ENCODE assay signal across 21 cellular contexts in the genomic region with DNA sequence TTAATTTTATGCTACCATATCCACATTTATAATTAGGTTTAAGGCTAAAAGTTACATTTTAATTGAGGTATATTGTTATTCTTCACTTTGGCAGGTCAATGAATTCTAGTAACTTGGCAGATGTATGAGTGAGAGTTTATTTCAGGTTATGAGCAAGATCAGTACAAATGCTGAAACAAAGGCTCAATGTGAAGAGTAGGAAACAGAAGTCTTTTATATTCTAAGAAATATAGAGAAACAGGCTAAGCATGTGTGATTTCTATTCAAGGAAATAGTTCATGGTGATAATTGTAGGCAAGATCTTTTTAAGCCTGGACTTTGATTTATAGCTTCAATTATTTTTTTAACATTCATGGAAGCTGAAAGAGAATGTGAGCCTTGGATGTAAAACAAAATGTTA. TPM values are rescaled to one million over a fixed set of nuclear protein-coding genes. Genes with fewer than 3 reads are reported as not detected.
DNase-seq lines count a peak whose midpoint lies in the region; ATAC-seq, FAIRE-seq and TF ChIP-seq lines count a peak whose summit lies in the region.
"Had no signal": no experiment of that assay in that cellular context is flagged by ENCODE, and none has a peak within 500 bp of the region (broad histone marks: within the 10 kb centered on the region; RNA-seq: fewer than 3 reads in every experiment).

No MANE protein-coding gene starts in this region.

- no peaks in the 10 kb centered on the region for H3K27me3 Mint-ChIP-seq in CD4-positive, alpha-beta T cell

- no peak overlapping the region for H3K27ac Mint-ChIP-seq in CD4-positive, alpha-beta T cell
- H3K27ac Mint-ChIP-seq: CD8-positive, alpha-beta T cell; GM23338; H9 had no signal

- peak; percentile 46 for ATAC-seq in left colon
- ATAC-seq in mucosa of descending colon: peak; percentile 21
- ATAC-seq in CD4-positive, alpha-beta T cell (ENCODE audit: poor library complexity): no peak
- no peak for ATAC-seq in GM18867 (IDR thresholded peaks at IDR 0.05; ENCODE audit: unreplicated experiment)
- ATAC-seq: CD8-positive, alpha-beta T cell; GM12878; GM23338; HCT116 had no signal

- H4K20me1 ChIP-seq in endothelial cell of umbilical vein (replicated peaks; ENCODE audit: control insufficient read depth, extremely low read depth, insufficient read depth, low read length) (no peaks in the 10 kb centered on the region), MM.1S (ENCODE audit: insufficient read depth, low read length) (no peaks in the 10 kb centered on the region)

- no peak for TF ChIP-seq CTCF in endothelial cell of umbilical vein (IDR thresholded peaks at IDR 0.05; ENCODE audit: extremely low read depth in 1 of 2, insufficient read depth in 1 of 2, low read depth in 1 of 2, low read length in 2 of 2)
- no peak for TF ChIP-seq CTCF in mucosa of descending colon (IDR thresholded peaks at IDR 0.05)
- no peak for TF ChIP-seq CTCF in CD4-positive, alpha-beta T cell (IDR thresholded peaks at IDR 0.05)
- no peak for TF ChIP-seq CTCF in MM.1S (IDR thresholded peaks at IDR 0.05; ENCODE audit: low read length)

- intact Hi-C loops in endothelial cell of umbilical vein (cut with micrococcal nuclease) (no loop called here), left colon (cut with DNase I, micrococcal nuclease) (no loop called here), mucosa of descending colon (cut with DNase I, micrococcal nuclease) (no loop called here)
- intact Hi-C loops in CD4-positive, alpha-beta T cell (cut with DNase I, micrococcal nuclease): no loop called here

- no peak overlapping the region for H2AFZ ChIP-seq in endothelial cell of umbilical vein (ENCODE audit: low read depth, low read length)
- H2AFZ ChIP-seq in MM.1S (ENCODE audit: low read length): no peak overlapping the region
- H2AFZ ChIP-seq: GM23338 had no signal

- no peak for TF ChIP-seq POLR2A in endothelial cell of umbilical vein (IDR thresholded peaks at IDR 0.05; ENCODE audit: low read depth, low read length)

- H3K9me1 ChIP-seq in endothelial cell of umbilical vein (replicated peaks; ENCODE audit: control insufficient read depth, extremely low read depth, insufficient read depth, low read length): no peaks in the 10 kb centered on the region

- H3K27ac ChIP-seq in endothelial cell of umbilical vein (ENCODE audit: insufficient read depth, low read depth, low read length) (no peak overlapping the region), MM.1S (ENCODE audit: low read length) (no peak overlapping the region)
- H3K27ac ChIP-seq in CD4-positive, alpha-beta T cell (ENCODE audit: low read depth, low read length): no peak overlapping the region

- H3K36me3 Mint-ChIP-seq in CD4-positive, alpha-beta T cell (ENCODE audit: low read depth): no peaks in the 10 kb centered on the region
- H3K36me3 Mint-ChIP-seq: CD8-positive, alpha-beta T cell had no signal

- FAIRE-seq in endothelial cell of umbilical vein (lab: Jason Lieb, UNC): peak; percentile 58
- FAIRE-seq: GM12878 had no signal

- no peaks in the 10 kb centered on the region for H3K36me3 ChIP-seq in endothelial cell of umbilical vein (ENCODE audit: control insufficient read depth in 2 of 2, extremely low read depth in 1 of 2, insufficient read depth in 2 of 2, low read length in 2 of 2)
- H3K36me3 ChIP-seq in mucosa of descending colon (ENCODE audit: low read depth): no peaks in the 10 kb centered on the region
- no peaks in the 10 kb centered on the region for H3K36me3 ChIP-seq in MM.1S (replicated peaks; ENCODE audit: insufficient read depth, low read length)

- POLR2A ChIA-PET in endothelial cell of umbilical vein (lab: Charles Lee): no interaction called here
- POLR2A ChIA-PET in CD4-positive, alpha-beta T cell (lab: Charles Lee): no interaction called here

- CTCF ChIA-PET in endothelial cell of umbilical vein (lab: Charles Lee): interaction anchor here (1.4 kb wide), 1 partner anchor 45 kb away, joined by 3 read pairs; no protein-coding TSS in a partner anchor
- CTCF ChIA-PET in CD4-positive, alpha-beta T cell (lab: Charles Lee): no interaction called here

- H3K27me3 ChIP-seq in endothelial cell of umbilical vein (ENCODE audit: control insufficient read depth in 2 of 2, insufficient read depth in 2 of 2, low read length in 2 of 2) (no peaks in the 10 kb centered on the region), MM.1S (replicated peaks; ENCODE audit: insufficient read depth, low read length) (no peaks in the 10 kb centered on the region)
- no peaks in the 10 kb centered on the region for H3K27me3 ChIP-seq in CD4-positive, alpha-beta T cell (ENCODE audit: control insufficient read depth, insufficient read depth, low read length)

- no peaks in the 10 kb centered on the region for H3F3A ChIP-seq in MM.1S (ENCODE audit: insufficient read depth, low read length)

- BruUV-seq in endothelial cell of umbilical vein (replicated peaks; lab: Mats Ljungman, UMichigan): no TSS peak

- H3K79me2 ChIP-seq in endothelial cell of umbilical vein (ENCODE audit: control insufficient read depth, insufficient read depth, low read length): no peaks in the 10 kb centered on the region
- no peaks in the 10 kb centered on the region for H3K79me2 ChIP-seq in MM.1S (ENCODE audit: low read length)

- no peak overlapping the region for H3K4me3 ChIP-seq in endothelial cell of umbilical vein (replicated peaks in 1 of 3; ENCODE audit: insufficient read depth in 1 of 3, low read depth in 1 of 3, low read length in 3 of 3)
- no peak overlapping the region for H3K4me3 ChIP-seq in mucosa of descending colon
- no peak overlapping the region for H3K4me3 ChIP-seq in MM.1S (ENCODE audit: low read length)
- H3K4me3 ChIP-seq: GM12878, GM23338 had no signal

- H3K4me2 ChIP-seq in endothelial cell of umbilical vein (ENCODE audit: insufficient read depth, low read length) (no peak overlapping the region), MM.1S (ENCODE audit: low read depth, low read length) (no peak overlapping the region)
- H3K4me2 ChIP-seq: GM23338 had no signal

- H3K9me2 ChIP-seq in MM.1S (replicated peaks; ENCODE audit: insufficient read depth, low read length): no peaks in the 10 kb centered on the region

- no peak overlapping the region for H3K9ac ChIP-seq in endothelial cell of umbilical vein (replicated peaks; ENCODE audit: extremely low read depth, insufficient read depth, low read length)
- H3K9ac ChIP-seq in MM.1S (ENCODE audit: low read length): no peak overlapping the region

- H3K4me1 Mint-ChIP-seq in CD4-positive, alpha-beta T cell (ENCODE audit: low read depth): no peaks in the 10 kb centered on the region
- H3K4me1 Mint-ChIP-seq: GM23338, H9 had no signal

- peaks cover 5% of the 10 kb centered on the region for H3K9me3 Mint-ChIP-seq in CD4-positive, alpha-beta T cell
- H3K9me3 Mint-ChIP-seq: CD8-positive, alpha-beta T cell; H9 had no signal

- H3K4me1 ChIP-seq in endothelial cell of umbilical vein (ENCODE audit: control insufficient read depth, extremely low read depth, insufficient read depth, low read length): no peaks in the 10 kb centered on the region
- no peaks in the 10 kb centered on the region for H3K4me1 ChIP-seq in mucosa of descending colon (ENCODE audit: low read depth)
- H3K4me1 ChIP-seq in MM.1S (ENCODE audit: low read length): no peaks in the 10 kb centered on the region

- DNase-seq in endothelial cell of umbilical vein (ENCODE audit: low read depth, low spot score) (peak; percentile 14), left colon (no peak), mucosa of descending colon (no peak), NCI-H187 treated with DMSO at 0.1 percent for 48 hours (lab: John Stamatoyannopoulos, UW) (no peak), MM.1S (no peak)
- DNase-seq in CD4-positive, alpha-beta T cell: no peak
- DNase-seq: C1 segment of cervical spinal cord; CD8-positive, alpha-beta T cell; DMS 273 treated with DMSO at 0.1 percent for 48 hours; DMS79; EL; GDM1; H9 had no signal

- H3K4me3 Mint-ChIP-seq in CD4-positive, alpha-beta T cell: no peak overlapping the region
- H3K4me3 Mint-ChIP-seq: CD8-positive, alpha-beta T cell; GM23338; H9 had no signal

- dilution Hi-C loops in endothelial cell of umbilical vein (cut with MboI; ENCODE audit: extremely low pct_ligation_motif_present, low sequenced_read_pairs): no loop called here

- H3K9me3 ChIP-seq in endothelial cell of umbilical vein (replicated peaks; ENCODE audit: control insufficient read depth, insufficient read depth, low read length): no peaks in the 10 kb centered on the region
- H3K9me3 ChIP-seq in mucosa of descending colon: no peaks in the 10 kb centered on the region
- no peaks in the 10 kb centered on the region for H3K9me3 ChIP-seq in CD4-positive, alpha-beta T cell (ENCODE audit: control insufficient read depth, low read length)
- H3K9me3 ChIP-seq in MM.1S (replicated peaks; ENCODE audit: insufficient read depth, low read length): no peaks in the 10 kb centered on the region

TF ChIP-seq in endothelial cell of umbilical vein, 7 proteins besides CTCF, POLR2A, EP300 and RAD21:
- TF ChIP-seq MYC (IDR thresholded peaks at IDR 0.05; ENCODE audit: low read depth, low read length) (no peak), POLR2AphosphoS5 (IDR thresholded peaks at IDR 0.05; ENCODE audit: insufficient read depth, low read depth, low read length) (no peak), JUN (IDR thresholded peaks at IDR 0.05; ENCODE audit: borderline replicate concordance, insufficient read depth, insufficient read length, low read depth) (no peak), EZH2 (IDR thresholded peaks at IDR 0.05; ENCODE audit: borderline replicate concordance, low read depth, low read length, severe bottlenecking) (no peak), GATA2 (IDR thresholded peaks at IDR 0.05; ENCODE audit: insufficient read depth, insufficient read length, low read depth, low read length) (no peak), FOS (IDR thresholded peaks at IDR 0.05; ENCODE audit: borderline replicate concordance, insufficient read depth, low read length) (no peak)
- TF ChIP-seq, protein P1, sequence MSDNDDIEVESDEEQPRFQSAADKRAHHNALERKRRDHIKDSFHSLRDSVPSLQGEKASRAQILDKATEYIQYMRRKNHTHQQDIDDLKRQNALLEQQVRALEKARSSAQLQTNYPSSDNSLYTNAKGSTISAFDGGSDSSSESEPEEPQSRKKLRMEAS (IDR thresholded peaks at IDR 0.05; ENCODE audit: insufficient read depth, insufficient read length): no peak

RNA-seq across cellular contexts. Expression of gene OSTN, which starts 23.0 kb away (rescaled TPM):
- total RNA-seq in endothelial cell of umbilical vein (not detected in 2 replicates), left colon (not detected), mucosa of descending colon (not detected)
- polyA plus RNA-seq in endothelial cell of umbilical vein: not detected in 2 replicates
- polyA plus RNA-seq in endothelial cell of umbilical vein (2011; cell fraction: cytosol; rRNA removed): not detected in 2 replicates
- polyA plus RNA-seq in endothelial cell of umbilical vein (2011; cell fraction: nucleus; rRNA removed): not detected in 2 replicates
- not detected in 2 replicates for polyA plus RNA-seq in endothelial cell of umbilical vein (2012)
- not detected in 2 replicates for polyA minus RNA-seq in endothelial cell of umbilical vein
- not detected for polyA minus RNA-seq in endothelial cell of umbilical vein (2011; cell fraction: cytosol; rRNA and poly(A)+ RNA removed)
- polyA minus RNA-seq in endothelial cell of umbilical vein (2011; cell fraction: nucleus; rRNA and poly(A)+ RNA removed): not detected in 2 replicates
- total RNA-seq in CD4-positive, alpha-beta T cell: not detected
- total RNA-seq: A172; A673; CD8-positive, alpha-beta T cell; GM23338; H4 had no signal
- polyA plus RNA-seq: BJ, GM23338 had no signal

Comparison
In these comparisons a context has a peak if more than half of its experiments do, and no peak if none do; other contexts are left out.
1. ATAC-seq: peak in left colon (single experiment) and mucosa of descending colon (single experiment); none in CD4-positive, alpha-beta T cell (single experiment) and GM18867 (single experiment).